ENCODE assay signal across 1 cellular context in genomic region chr17:19384723-19385391, GRCh38.
TF ChIP-seq lines count a peak whose summit lies in the region.

No MANE protein-coding gene starts in this region.

TF ChIP-seq in SK-N-SH, 30 proteins besides CTCF, POLR2A, EP300 and RAD21 (continued from another document):
- TF ChIP-seq PBX3 (IDR thresholded peaks at IDR 0.05) (peak; percentile 37; the same call in 1 of the 2 replicates), GATA2 (CRISPR knock-in tag; IDR thresholded peaks at IDR 0.05) (no peak), FOXJ3 (CRISPR knock-in tag; IDR thresholded peaks at IDR 0.05) (0 out of 2 replicates have a peak, but pooled peaks have one; percentile 26), POLR2AphosphoS5 (IDR thresholded peaks at IDR 0.05; ENCODE audit: low read depth, low read length) (peak; percentile 67; the same call in 1 of the 2 replicates), TEAD4 (IDR thresholded peaks at IDR 0.05; ENCODE audit: borderline replicate concordance, insufficient read depth) (no peak), USF1 (IDR thresholded peaks at IDR 0.05; ENCODE audit: borderline replicate concordance, low read depth) (peak; percentile 67; the same call in 1 of the 2 replicates), TCF12 (IDR thresholded peaks at IDR 0.05) (peak; percentile 82), RCOR1 (IDR thresholded peaks at IDR 0.05; ENCODE audit: low read length) (peak; percentile 79), NFIC (IDR thresholded peaks at IDR 0.05; ENCODE audit: borderline replicate concordance) (peak; percentile 82)
- TF ChIP-seq, protein P1, sequence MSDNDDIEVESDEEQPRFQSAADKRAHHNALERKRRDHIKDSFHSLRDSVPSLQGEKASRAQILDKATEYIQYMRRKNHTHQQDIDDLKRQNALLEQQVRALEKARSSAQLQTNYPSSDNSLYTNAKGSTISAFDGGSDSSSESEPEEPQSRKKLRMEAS (IDR thresholded peaks at IDR 0.05; ENCODE audit: low read depth) = peak; percentile 38; the same call in 1 of the 2 replicates
